Comparison of ENCODE assay signal across 25 cellular contexts in the genomic region with DNA sequence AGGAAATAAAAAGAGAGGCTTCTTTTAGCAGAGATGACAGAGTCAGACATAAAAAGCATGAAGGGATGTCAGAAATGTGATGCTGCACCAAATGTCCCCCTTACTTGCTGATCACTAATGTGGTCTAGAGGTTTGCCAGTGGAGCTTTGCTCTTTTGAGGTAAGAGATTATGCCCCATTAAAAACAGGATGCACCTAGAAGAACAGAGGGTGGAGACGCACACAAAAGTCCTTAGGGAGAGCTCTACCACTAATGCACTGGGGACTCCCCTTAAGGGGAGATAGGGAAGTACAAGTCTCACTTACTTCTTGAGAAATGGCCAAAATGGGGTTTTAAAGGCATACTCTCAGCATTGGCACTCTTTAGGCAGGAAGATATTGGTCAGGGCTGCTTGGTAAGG. TPM values are rescaled to one million over a fixed set of nuclear protein-coding genes. Genes with fewer than 3 reads are reported as not detected.
A peak's percentile ranks its signal among the peaks of the same experiment; 100 is the strongest.
DNase-seq lines count a peak whose midpoint lies in the region; ATAC-seq, FAIRE-seq and TF ChIP-seq lines count a peak whose summit lies in the region.
"Had no signal": no experiment of that assay in that cellular context is flagged by ENCODE, and none has a peak within 500 bp of the region (broad histone marks: within the 10 kb centered on the region; RNA-seq: fewer than 3 reads in every experiment).

No MANE protein-coding gene starts in this region.

- no peaks in the 10 kb centered on the region for H3K79me2 ChIP-seq in GM12878 (ENCODE audit: control insufficient read depth, insufficient read depth, low read length)

- ATAC-seq in A549 (peak; percentile 4 to 5; a peak in 2 of 6 replicates), GM12878 (peak; percentile 35), GM19351 (IDR thresholded peaks at IDR 0.05; ENCODE audit: unreplicated experiment) (no peak), GM19455 (IDR thresholded peaks at IDR 0.05; ENCODE audit: unreplicated experiment) (no peak)
- ATAC-seq: heart right ventricle had no signal

- TF ChIP-seq RAD21 in A549 (conservative IDR thresholded peaks at IDR 0.05 in 1 of 2, IDR thresholded peaks at IDR 0.05 in 1 of 2), result no peak
- TF ChIP-seq RAD21 in GM12878 (IDR thresholded peaks at IDR 0.05; ENCODE audit: insufficient read depth, low read depth, low read length), result no peak

- peak; percentile 35 to 65 for DNase-seq in A549 (ENCODE audit: low read depth in 1 of 2, low spot score in 1 of 2)
- peak; percentile 16 for DNase-seq in ELR (ENCODE audit: low read depth)
- DNase-seq in Jurkat, Clone E6-1 (ENCODE audit: low read depth, low spot score), result peak; percentile 32
- no peak for DNase-seq in GM12878 (ENCODE audit: low read depth, low spot score)
- no peak for DNase-seq in immature natural killer cell
- DNase-seq in middle frontal gyrus (ENCODE audit: extremely low spot score, low spot score), result no peak
- DNase-seq: activated CD4-positive, alpha-beta T cell treated with anti-CD3 and anti-CD28 coated beads, Interleukin-2, amount 10 ng/mL, durations not matched to agents 24 days and 14 days; activated CD8-positive, alpha-beta memory T cell treated with anti-CD3 and anti-CD28 coated beads, Interleukin-2, amount 50 U/mL, for 4 hours; activated gamma-delta T cell treated with Interleukin-2 at 50 U/mL for 16 hours; aorta; COR-L47; heart right ventricle; islet precursor cell; mammary epithelial cell; NCI-H1694; NCI-H446; SHP77 had no signal

- H3K9ac ChIP-seq in GM12878 (ENCODE audit: control insufficient read depth, insufficient read depth, low read length), result no peak overlapping the region

- H4K20me1 ChIP-seq in GM12878 (ENCODE audit: control insufficient read depth, insufficient read depth), result no peaks in the 10 kb centered on the region

- no peaks in the 10 kb centered on the region for H3K36me3 ChIP-seq in GM12878 (ENCODE audit: control insufficient read depth in 2 of 2, insufficient read depth in 2 of 2, low read length in 1 of 2)
- H3K36me3 ChIP-seq: heart right ventricle had no signal

- CTCF ChIA-PET in A549 (lab: Yijun Ruan, JAX), result interaction anchor here (1.6 to 6.1 kb wide), 3 partner anchors 71 to 362 kb away, joined by 6 to 63 read pairs (median 44); no protein-coding TSS in a partner anchor
- CTCF ChIA-PET in GM12878 (lab: Yijun Ruan, JAX), result interaction anchor here (1.0 to 7.4 kb wide), 6 partner anchors 30 to 361 kb away, joined by 3 to 127 read pairs (median 30); no protein-coding TSS in a partner anchor

- no peaks in the 10 kb centered on the region for H3K27me3 ChIP-seq in GM12878 (replicated peaks in 1 of 2; ENCODE audit: control insufficient read depth in 2 of 2, insufficient read depth in 2 of 2, low read length in 1 of 2)
- H3K27me3 ChIP-seq: heart right ventricle had no signal

- 70% methylated on average over 1 of the region's 1 CpG for WGBS in A549 (ENCODE audit: missing lambda C conversion rate)
- WGBS in GM12878 (ENCODE audit: insufficient coverage, insufficient replicate concordance, low lambda C conversion rate, missing lambda C conversion rate), result 40% methylated on average over 1 of the region's 1 CpG

- no peak for FAIRE-seq in A549 (lab: Jason Lieb, UNC)
- no peak for FAIRE-seq in GM12878 (lab: Jason Lieb, UNC)
- FAIRE-seq: GM12892, H1, urothelium cell line had no signal

- H3K9me3 ChIP-seq in A549 (no peaks in the 10 kb centered on the region), GM12878 (replicated peaks; ENCODE audit: control insufficient read depth, insufficient read depth, low read length) (no peaks in the 10 kb centered on the region)
- H3K9me3 ChIP-seq: heart right ventricle had no signal

- H3K4me2 ChIP-seq in A549 (no peak overlapping the region), GM12878 (ENCODE audit: control insufficient read depth, insufficient read depth) (no peak overlapping the region)

- H3K27ac ChIP-seq in A549 (peak overlapping the region; percentile 88 to 98), GM12878 (ENCODE audit: control insufficient read depth, insufficient read depth) (no peak overlapping the region)

- TF ChIP-seq POLR2A in A549 (IDR thresholded peaks at IDR 0.05; ENCODE audit: low read length) (no peak), GM12878 (IDR thresholded peaks at IDR 0.05; ENCODE audit: low read depth, low read length) (no peak)

- no peaks in the 10 kb centered on the region for H3K9me3 Mint-ChIP-seq in immature natural killer cell
- H3K9me3 Mint-ChIP-seq: activated CD4-positive, alpha-beta T cell treated with anti-CD3 and anti-CD28 coated beads, Interleukin-2, amount 10 ng/mL, durations not matched to agents 24 days and 14 days had no signal

- no TSS peak for BruUV-seq in GM12878 (replicated peaks; lab: Mats Ljungman, UMichigan)

- H3K4me1 Mint-ChIP-seq in immature natural killer cell, result no peaks in the 10 kb centered on the region

- no peak overlapping the region for H3K4me3 Mint-ChIP-seq in immature natural killer cell
- H3K4me3 Mint-ChIP-seq: activated CD4-positive, alpha-beta T cell treated with anti-CD3 and anti-CD28 coated beads, Interleukin-2, amount 10 ng/mL, durations not matched to agents 24 days and 14 days had no signal

- TF ChIP-seq EP300 in A549 (IDR thresholded peaks at IDR 0.05), result no peak
- no peak for TF ChIP-seq EP300 in GM12878 (IDR thresholded peaks at IDR 0.05; ENCODE audit: borderline replicate concordance in 1 of 2, control insufficient read depth in 1 of 2, low read depth in 2 of 2, low read length in 2 of 2)

- POLR2A ChIA-PET in A549 (lab: Yijun Ruan, JAX), result interaction anchor here (1.2 kb wide), 1 partner anchor 85 kb away, joined by 3 read pairs; no protein-coding TSS in a partner anchor
- POLR2A ChIA-PET in GM12878 (lab: Charles Lee), result interaction anchor here (0.7 to 1.9 kb wide), 2 partner anchors 28 to 361 kb away, joined by 3 to 5 read pairs; no protein-coding TSS in a partner anchor

- no peaks in the 10 kb centered on the region for H3K36me3 Mint-ChIP-seq in immature natural killer cell

- H3K4me3 ChIP-seq in A549, result no peak overlapping the region
- H3K4me3 ChIP-seq in Jurkat, Clone E6-1 (ENCODE audit: low read length), result no peak overlapping the region
- no peak overlapping the region for H3K4me3 ChIP-seq in GM12878
- H3K4me3 ChIP-seq: heart right ventricle had no signal

- no peak overlapping the region for H2AFZ ChIP-seq in GM12878 (ENCODE audit: control insufficient read depth, low read depth, low read length)

- intact Hi-C loops in GM12878 (cut with micrococcal nuclease; ENCODE audit: unreplicated experiment), result loop anchor here (10.0 kb wide), 2 partner anchors 270 to 450 kb away; no protein-coding TSS in a partner anchor

- no peak overlapping the region for H3K27ac Mint-ChIP-seq in immature natural killer cell
- H3K27ac Mint-ChIP-seq: activated CD4-positive, alpha-beta T cell treated with anti-CD3 and anti-CD28 coated beads, Interleukin-2, amount 10 ng/mL, durations not matched to agents 24 days and 14 days had no signal

- in situ Hi-C loops in GM12878 (cut with MboI), result loop anchor here (10.0 kb wide), 1 partner anchor 360 kb away; no protein-coding TSS in a partner anchor

- peaks cover 0 to 5% (median 0%) of the 10 kb centered on the region in 3 donors for H3K27me3 Mint-ChIP-seq in immature natural killer cell (ENCODE audit: low read depth in 3 of 3)
- H3K27me3 Mint-ChIP-seq: activated CD4-positive, alpha-beta T cell treated with anti-CD3 and anti-CD28 coated beads, Interleukin-2, amount 10 ng/mL, durations not matched to agents 24 days and 14 days had no signal

- RAD21 ChIA-PET in GM12878 (lab: Charles Lee; ENCODE audit: unreplicated experiment), result interaction anchor here (1.0 to 5.2 kb wide), 4 partner anchors 31 to 362 kb away, joined by 3 to 61 read pairs (median 28); no protein-coding TSS in a partner anchor

- TF ChIP-seq CTCF in A549 (IDR thresholded peaks at IDR 0.05) (no peak), GM12878 (IDR thresholded peaks at IDR 0.05 in 2 of 3, conservative IDR thresholded peaks at IDR 0.05 in 1 of 3; ENCODE audit: control insufficient read depth in 2 of 3, extremely low read depth in 1 of 3, insufficient read depth in 1 of 3, low read depth in 3 of 3, low read length in 3 of 3) (no peak)

- H3K4me1 ChIP-seq in A549 (peaks cover 70% of the 10 kb centered on the region), GM12878 (ENCODE audit: control insufficient read depth, insufficient read depth, low read length) (peaks cover 6% of the 10 kb centered on the region)

- SMC1A ChIA-PET in GM12878 (lab: Charles Lee; ENCODE audit: uncharacterized antibody, unreplicated experiment), result interaction anchor here (0.7 to 13.3 kb wide), 9 partner anchors 7 to 459 kb away, joined by 3 to 191 read pairs (median 4); no protein-coding TSS in a partner anchor

RNA-seq across cellular contexts. Expression of gene SCYGR1, which starts 16.8 kb away (rescaled TPM):
- polyA plus RNA-seq in A549 (2011; rRNA removed), result not detected in 2 replicates
- not detected in 2 replicates for polyA plus RNA-seq in A549 (2012; cell fraction: cytosol; rRNA removed)
- not detected in 2 replicates for polyA plus RNA-seq in A549 (2012; cell fraction: nucleus; rRNA removed)
- polyA plus RNA-seq in A549 (2017; fragmentation: RNase III; extraction: RNeasy Plus Mini Kit Qiagen cat#74134 plus additional on column Dnase treatment), result not detected in 3 replicates
- polyA minus RNA-seq in A549 (2011; rRNA and poly(A)+ RNA removed), result not detected in 2 replicates
- polyA plus RNA-seq in Jurkat, Clone E6-1 (2012; ENCODE audit: insufficient read depth, insufficient read length), result not detected
- not detected in 2 replicates for total RNA-seq in GM12878 (2013; cell fraction: nucleolus; rRNA removed)
- total RNA-seq in GM12878 (2014; rRNA removed), result not detected in 2 replicates
- total RNA-seq in GM12878 (2014; rRNA removed; fragmentation: Illumina TruSeq; extraction: Trizol), result not detected in 2 replicates
- not detected in 2 replicates for total RNA-seq in GM12878 (2021)
- polyA plus RNA-seq in GM12878 (2011; ENCODE audit: low read depth), result not detected
- polyA plus RNA-seq in GM12878 (2011; rRNA removed), result not detected in 2 replicates
- not detected in 2 replicates for polyA plus RNA-seq in GM12878 (2011; cell fraction: cytosol; rRNA removed)
- polyA plus RNA-seq in GM12878 (2011; cell fraction: nucleus; rRNA removed), result not detected in 2 replicates
- polyA plus RNA-seq in GM12878 (2012), result not detected in 2 replicates
- polyA plus RNA-seq in GM12878 (2014; fragmentation: Illumina TruSeq; extraction: Trizol), result not detected in 2 replicates
- polyA plus RNA-seq in GM12878 (2014; fragmentation: Nextera tagmentation; extraction: Ambion mirVana), result not detected
- not detected in 2 replicates for polyA plus RNA-seq in GM12878 (2014; rRNA removed)
- not detected for polyA plus RNA-seq in GM12878 (2016; fragmentation: Nextera tagmentation; extraction: Ambion mirVana)
- polyA minus RNA-seq in GM12878 (2011; rRNA and poly(A)+ RNA removed), result not detected in 2 replicates
- polyA minus RNA-seq in GM12878 (2011; cell fraction: cytosol; rRNA and poly(A)+ RNA removed), result not detected in 2 replicates
- not detected in 2 replicates for polyA minus RNA-seq in GM12878 (2011; cell fraction: nucleus; rRNA and poly(A)+ RNA removed)
- not detected for polyA plus RNA-seq in immature natural killer cell
- total RNA-seq: activated CD4-positive, alpha-beta T cell treated with anti-CD3 and anti-CD28 coated beads, Interleukin-2, amount 10 ng/mL, durations not matched to agents 24 days and 14 days; aorta; H1; heart right ventricle; LHCN-M2; mammary epithelial cell had no signal
- polyA plus RNA-seq: AG04450, aorta, H1, heart right ventricle, mammary epithelial cell, neural cell had no signal

RNA-seq across cellular contexts. Expression of gene TM4SF20, which starts 25.5 kb away (rescaled TPM):
- 136 and 160 TPM in 2 replicates for polyA plus RNA-seq in A549 (2011; rRNA removed)
- polyA plus RNA-seq in A549 (2012; cell fraction: cytosol; rRNA removed), result 12.5 and 15.3 TPM in 2 replicates
- polyA plus RNA-seq in A549 (2012; cell fraction: nucleus; rRNA removed), result 4.3 and 6.4 TPM in 2 replicates
- polyA plus RNA-seq in A549 (2017; fragmentation: RNase III; extraction: RNeasy Plus Mini Kit Qiagen cat#74134 plus additional on column Dnase treatment), result 37.5 to 59.3 TPM (median 42.7 TPM) in 3 replicates
- 47.5 and 54.8 TPM in 2 replicates for polyA minus RNA-seq in A549 (2011; rRNA and poly(A)+ RNA removed)
- not detected for polyA plus RNA-seq in Jurkat, Clone E6-1 (2012; ENCODE audit: insufficient read depth, insufficient read length)
- not detected in 2 replicates for total RNA-seq in GM12878 (2013; cell fraction: nucleolus; rRNA removed)
- not detected in 2 replicates for total RNA-seq in GM12878 (2014; rRNA removed)
- total RNA-seq in GM12878 (2014; rRNA removed; fragmentation: Illumina TruSeq; extraction: Trizol), result not detected in 2 replicates
- total RNA-seq in GM12878 (2021), result not detected in 2 replicates
- not detected for polyA plus RNA-seq in GM12878 (2011; ENCODE audit: low read depth)
- 0.03 TPM in 1 of 2 replicates, not detected in the other for polyA plus RNA-seq in GM12878 (2011; rRNA removed)
- not detected in 2 replicates for polyA plus RNA-seq in GM12878 (2011; cell fraction: cytosol; rRNA removed)
- not detected in 2 replicates for polyA plus RNA-seq in GM12878 (2011; cell fraction: nucleus; rRNA removed)
- not detected in 2 replicates for polyA plus RNA-seq in GM12878 (2012)
- not detected in 2 replicates for polyA plus RNA-seq in GM12878 (2014; fragmentation: Illumina TruSeq; extraction: Trizol)
- under 1 TPM in 1 of 2 experiments, not detected in 1; 0.04 TPM for polyA plus RNA-seq in GM12878 (2014; fragmentation: Nextera tagmentation; extraction: Ambion mirVana)
- not detected in 2 replicates for polyA plus RNA-seq in GM12878 (2014; rRNA removed)
- under 1 TPM in 1 of 2 experiments, not detected in 1; 0.07 TPM for polyA plus RNA-seq in GM12878 (2016; fragmentation: Nextera tagmentation; extraction: Ambion mirVana)
- not detected in 2 replicates for polyA minus RNA-seq in GM12878 (2011; rRNA and poly(A)+ RNA removed)
- polyA minus RNA-seq in GM12878 (2011; cell fraction: cytosol; rRNA and poly(A)+ RNA removed), result not detected in 2 replicates
- not detected in 2 replicates for polyA minus RNA-seq in GM12878 (2011; cell fraction: nucleus; rRNA and poly(A)+ RNA removed)
- not detected for polyA plus RNA-seq in immature natural killer cell
- total RNA-seq: activated CD4-positive, alpha-beta T cell treated with anti-CD3 and anti-CD28 coated beads, Interleukin-2, amount 10 ng/mL, durations not matched to agents 24 days and 14 days; aorta; H1; heart right ventricle; LHCN-M2; mammary epithelial cell had no signal
- polyA plus RNA-seq: H1, heart right ventricle, mammary epithelial cell, neural cell had no signal

Comparison
In these comparisons a context has a peak if more than half of its experiments do, and no peak if none do; other contexts are left out.
1. ATAC-seq: peak in A549 (2 of 2) and GM12878 (single experiment); none in GM19351 (single experiment) and GM19455 (single experiment).
2. DNase-seq: peak in A549 (2 of 2), ELR (single experiment) and Jurkat, Clone E6-1 (single experiment); none in GM12878 (single experiment), immature natural killer cell (0 of 3) and middle frontal gyrus (single experiment).
3. RNA of gene TM4SF20, which starts 25.5 kb away (polyA plus RNA-seq): 4.3 to 160 TPM in A549; 0.03 to 0.07 TPM in GM12878 and not detected in immature natural killer cell; every median in the first group is over 4 times any median in the second.